Comparison of ENCODE assay signal across 13 cellular contexts in the genomic region with DNA sequence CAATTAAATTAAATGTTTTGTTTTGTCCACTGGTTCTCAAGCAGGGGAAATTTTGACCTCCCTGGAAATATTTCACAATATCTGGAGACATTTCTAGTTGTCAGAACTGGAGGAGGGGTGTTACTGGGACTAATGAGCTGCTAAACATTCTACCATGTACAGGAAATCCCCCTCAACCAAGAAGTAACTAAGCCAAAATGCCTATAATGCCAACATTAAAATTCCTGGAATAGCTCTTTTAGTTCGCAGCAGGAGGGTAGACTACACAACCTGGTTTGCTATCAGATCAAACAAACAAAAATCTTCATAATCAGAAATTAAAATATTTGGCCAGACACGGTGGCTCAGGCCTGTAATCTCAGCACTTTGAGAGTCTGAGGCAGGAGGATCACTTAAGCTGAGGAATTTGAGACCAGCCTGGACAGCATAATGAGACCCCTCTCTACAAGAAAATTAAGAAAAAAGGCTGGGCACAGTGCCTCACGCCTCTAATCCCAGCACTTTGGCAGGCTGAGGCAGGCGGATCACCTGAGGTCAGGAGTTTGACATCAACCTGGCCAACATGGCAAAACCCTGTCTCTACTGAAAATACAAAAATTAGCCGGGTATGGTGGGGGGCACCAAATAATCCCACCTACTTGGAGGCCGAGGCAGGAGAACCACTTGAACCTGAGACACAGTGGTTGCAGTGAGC. TPM values are rescaled to one million over a fixed set of nuclear protein-coding genes. Genes with fewer than 3 reads are reported as not detected.
DNase-seq lines count a peak whose midpoint lies in the region; ATAC-seq, FAIRE-seq and TF ChIP-seq lines count a peak whose summit lies in the region.
"Had no signal": no experiment of that assay in that cellular context is flagged by ENCODE, and none has a peak within 500 bp of the region (broad histone marks: within the 10 kb centered on the region; RNA-seq: fewer than 3 reads in every experiment).

No MANE protein-coding gene starts in this region.

- no peaks in the 10 kb centered on the region for H3K79me1 ChIP-seq in IMR-90 (ENCODE audit: low read depth in 1 of 2, low read length in 2 of 2)

- H3K4me1 ChIP-seq in IMR-90 (ENCODE audit: control insufficient read depth, insufficient read depth, low read length) (peaks cover 4% of the 10 kb centered on the region), K562 (replicated peaks in 1 of 2; ENCODE audit: control insufficient read depth in 2 of 2, insufficient read depth in 2 of 2, low read length in 2 of 2) (peaks cover 4 to 6% of the 10 kb centered on the region in 2 experiments; a peak in 2 of 5 replicates), upper lobe of left lung (peaks cover 2 to 12% (median 8%) of the 10 kb centered on the region in 4 donors), aorta (ENCODE audit: control insufficient read depth in 1 of 2, insufficient read depth in 2 of 2, low read length in 2 of 2) (no peaks in the 10 kb centered on the region)

- ATAC-seq in IMR-90 (ENCODE audit: low read depth) (peak; percentile 59), K562 (no peak), left lobe of liver (peak; percentile 61), upper lobe of left lung (ENCODE audit: low FRiP score in 2 of 2) (no peak), HG03378 (IDR thresholded peaks at IDR 0.05; ENCODE audit: unreplicated experiment) (no peak), aorta (ENCODE audit: low FRiP score) (no peak)
- ATAC-seq: activated CD8-positive, alpha-beta T cell treated with anti-CD3 and anti-CD28 coated beads for 36 hours had no signal

- H3K23ac ChIP-seq in IMR-90 (ENCODE audit: low read depth, low read length): no peak overlapping the region

- POLR2A ChIA-PET in IMR-90 (lab: Charles Lee; ENCODE audit: unreplicated experiment): no interaction called here
- POLR2A ChIA-PET in K562 (lab: Yijun Ruan, JAX): interaction anchor here (1.1 kb wide), 1 partner anchor 86 kb away, joined by 3 read pairs; no protein-coding TSS in a partner anchor

- TF ChIP-seq EP300 in K562 (IDR thresholded peaks at IDR 0.05; ENCODE audit: low read length) (no peak), upper lobe of left lung (IDR thresholded peaks at IDR 0.05) (peak in 1 of 4 donors; percentile 7)

- H3K4me3 ChIP-seq in IMR-90 (ENCODE audit: insufficient read depth, low read depth, low read length) (no peak overlapping the region), K562 (no peak overlapping the region), upper lobe of left lung (no peak overlapping the region), aorta (ENCODE audit: low read length in 2 of 2) (no peak overlapping the region)
- H3K4me3 ChIP-seq: GM23248 had no signal

- H3K9me1 ChIP-seq in IMR-90 (ENCODE audit: insufficient read depth, low read length): no peaks in the 10 kb centered on the region
- no peaks in the 10 kb centered on the region for H3K9me1 ChIP-seq in K562 (ENCODE audit: control insufficient read depth, insufficient read depth, low read length)

- no peaks in the 10 kb centered on the region for H3K27me3 ChIP-seq in IMR-90 (ENCODE audit: control insufficient read depth, insufficient read depth, low read length)
- no peaks in the 10 kb centered on the region for H3K27me3 ChIP-seq in K562 (ENCODE audit: control insufficient read depth in 2 of 2, insufficient read depth in 2 of 2, low read length in 2 of 2)
- H3K27me3 ChIP-seq in upper lobe of left lung: no peaks in the 10 kb centered on the region
- H3K27me3 ChIP-seq in aorta (ENCODE audit: control insufficient read depth in 1 of 2, insufficient read depth in 2 of 2, low read length in 1 of 2): no peaks in the 10 kb centered on the region

- H4K5ac ChIP-seq in IMR-90 (ENCODE audit: low read depth, low read length): no peak overlapping the region

- H3K14ac ChIP-seq in IMR-90 (replicated peaks; ENCODE audit: low read depth, low read length): 0 out of 2 replicates have a peak overlapping the region, but pooled peaks have one; percentile 2

- no peak overlapping the region for H2AK9ac ChIP-seq in IMR-90 (replicated peaks; ENCODE audit: low read depth, low read length, poor library complexity)

- H3K36me3 ChIP-seq in IMR-90 (ENCODE audit: control insufficient read depth, insufficient read depth, low read length) (no peaks in the 10 kb centered on the region), K562 (ENCODE audit: control insufficient read depth, insufficient read depth, low read length) (no peaks in the 10 kb centered on the region), upper lobe of left lung (no peaks in the 10 kb centered on the region), aorta (ENCODE audit: control insufficient read depth in 1 of 2, insufficient read depth in 2 of 2, low read length in 1 of 2) (no peaks in the 10 kb centered on the region)

- no peaks in the 10 kb centered on the region for H4K20me1 ChIP-seq in IMR-90 (ENCODE audit: insufficient read depth, low read length)
- no peaks in the 10 kb centered on the region for H4K20me1 ChIP-seq in K562 (replicated peaks; ENCODE audit: control insufficient read depth, insufficient read depth, low read length)

- intact Hi-C loops in IMR-90 (cut with micrococcal nuclease): no loop called here
- intact Hi-C loops in K562 (cut with micrococcal nuclease): no loop called here
- intact Hi-C loops in aorta (cut with DNase I): no loop called here

- CTCF ChIA-PET in IMR-90 (lab: Yijun Ruan, JAX): interaction anchor here (0.6 kb wide), 2 partner anchors 10 to 100 kb away, joined by 5 to 7 read pairs; no protein-coding TSS in a partner anchor
- CTCF ChIA-PET in K562 (lab: Yijun Ruan, JAX; ENCODE audit: low intra/inter-chr PET ratio): no interaction called here

- H3K27ac ChIP-seq in IMR-90 (ENCODE audit: insufficient read depth, low read length) (peak overlapping the region; percentile 54; the same call in 1 of the 2 replicates), K562 (ENCODE audit: extremely low read depth, low read depth, low read length) (no peak overlapping the region), upper lobe of left lung (peak overlapping the region; percentile 29 to 68 (median 48)), aorta (ENCODE audit: low read depth in 1 of 2, low read length in 2 of 2) (no peak overlapping the region)
- H3K27ac ChIP-seq: GM23248 had no signal

- H2BK20ac ChIP-seq in IMR-90 (ENCODE audit: low read depth, low read length): no peak overlapping the region

- TF ChIP-seq RAD21 in IMR-90 (IDR thresholded peaks at IDR 0.05; ENCODE audit: low read length) (no peak), K562 (CRISPR knock-in tag; conservative IDR thresholded peaks at IDR 0.05 in 1 of 2, IDR thresholded peaks at IDR 0.05 in 1 of 2) (no peak)

- TF ChIP-seq CTCF in IMR-90 (conservative IDR thresholded peaks at IDR 0.05; ENCODE audit: low read depth, low read length) (no peak), K562 (IDR thresholded peaks at IDR 0.05 in 2 of 3, conservative IDR thresholded peaks at IDR 0.05 in 1 of 3; ENCODE audit: insufficient read depth in 2 of 3, low read depth in 1 of 3, low read length in 3 of 3) (no peak), upper lobe of left lung (IDR thresholded peaks at IDR 0.05) (no peak)

- H2BK5ac ChIP-seq in IMR-90 (ENCODE audit: low read depth, low read length, poor library complexity, severe bottlenecking): peak overlapping the region; percentile 3

- H3K9me3 ChIP-seq in IMR-90 (ENCODE audit: control insufficient read depth, insufficient read depth, low read length) (no peaks in the 10 kb centered on the region), K562 (replicated peaks; ENCODE audit: control insufficient read depth, insufficient read depth, low read depth, low read length) (no peaks in the 10 kb centered on the region), upper lobe of left lung (no peaks in the 10 kb centered on the region), aorta (ENCODE audit: control insufficient read depth, low read length) (no peaks in the 10 kb centered on the region)

- peak overlapping the region in 1 of 2 experiments; percentile 44; a peak in 1 of 4 replicates for H4K8ac ChIP-seq in IMR-90 (ENCODE audit: low read depth in 2 of 2, low read length in 2 of 2)

- no peak overlapping the region for H2BK120ac ChIP-seq in IMR-90 (ENCODE audit: low read depth, low read length)

- H3K18ac ChIP-seq in IMR-90 (ENCODE audit: low read depth, low read length): no peak overlapping the region

- in situ Hi-C loops in IMR-90 (cut with MboI; ENCODE audit: low sequenced_read_pairs): no loop called here
- in situ Hi-C loops in K562 (cut with MboI): no loop called here

- H3K4me2 ChIP-seq in IMR-90 (ENCODE audit: low read depth, low read length) (no peak overlapping the region), K562 (ENCODE audit: insufficient read depth, low read length) (no peak overlapping the region)

- H2BK15ac ChIP-seq in IMR-90 (ENCODE audit: low read depth, low read length): no peak overlapping the region

- DNase-seq in IMR-90 (peak; percentile 60), K562 (ENCODE audit: extremely low read depth in 1 of 4, low spot score in 3 of 4) (no peak), left lobe of liver (ENCODE audit: low spot score) (no peak), upper lobe of left lung (no peak), aorta (no peak)
- DNase-seq in activated CD8-positive, alpha-beta memory T cell treated with anti-CD3 and anti-CD28 coated beads, Interleukin-2, amount 50 U/mL, for 48 hours: no peak
- DNase-seq: activated CD8-positive, alpha-beta T cell treated with anti-CD3 and anti-CD28 coated beads for 36 hours; GM23248; naive B cell; NCI-H510A had no signal

- WGBS in IMR-90 (ENCODE audit: extremely low coverage in 2 of 2, insufficient read length in 1 of 2), 2 experiments: no CpG with 5 or more reads among the region's 6 CpGs
- WGBS in K562 (ENCODE audit: insufficient coverage, low coverage, missing lambda C conversion rate): 55% methylated on average over 6 of the region's 6 CpGs
- WGBS in upper lobe of left lung, 2 donors: 54 to 60% methylated on average over 6 of the region's 6 CpGs
- WGBS in aorta, 2 donors: 46 to 57% methylated on average over 6 of the region's 6 CpGs

- no peak overlapping the region for H3K9ac ChIP-seq in IMR-90 (ENCODE audit: low read depth, low read length)
- no peak overlapping the region for H3K9ac ChIP-seq in K562 (ENCODE audit: insufficient read depth in 1 of 2, low read depth in 2 of 2, low read length in 2 of 2)
- H3K9ac ChIP-seq: GM23248 had no signal

- dilution Hi-C loops in IMR-90 (cut with HindIII; ENCODE audit: low sequenced_read_pairs, unreplicated experiment): no loop called here

- FAIRE-seq in K562 (lab: Jason Lieb, UNC): no peak
- FAIRE-seq: D721Med, islet of Langerhans had no signal

- BruUV-seq in IMR-90 (replicated peaks; lab: Mats Ljungman, UMichigan) (no TSS peak), K562 (replicated peaks; lab: Mats Ljungman, UMichigan) (no TSS peak)

- H4K91ac ChIP-seq in IMR-90 (ENCODE audit: insufficient read depth, low read depth, low read length): no peak overlapping the region

- H2AK5ac ChIP-seq in IMR-90 (ENCODE audit: low read depth, low read length): no peak overlapping the region

- H3K79me2 ChIP-seq in K562 (ENCODE audit: control insufficient read depth, insufficient read depth, low read length): no peaks in the 10 kb centered on the region

- no peak overlapping the region for H3K56ac ChIP-seq in IMR-90 (ENCODE audit: extremely low read depth, insufficient read depth, low read length)

- TF ChIP-seq POLR2A in IMR-90 (IDR thresholded peaks at IDR 0.05; ENCODE audit: low read depth, low read length) (no peak), K562 (conservative IDR thresholded peaks at IDR 0.05) (no peak), upper lobe of left lung (IDR thresholded peaks at IDR 0.05) (no peak)

- H3K4ac ChIP-seq in IMR-90 (ENCODE audit: low read depth, low read length): no peak overlapping the region; the same call in 1 of the 2 replicates

- H2AFZ ChIP-seq in IMR-90 (replicated peaks; ENCODE audit: low read length, poor library complexity) (no peak overlapping the region), K562 (ENCODE audit: low read depth, low read length) (no peak overlapping the region)
- H2AFZ ChIP-seq: GM23248 had no signal

RNA-seq across cellular contexts. Expression of gene SMARCA4, which starts 13.7 kb away (rescaled TPM):
- 41.4 and 53.3 TPM in 2 replicates for total RNA-seq in IMR-90 (2012; rRNA removed)
- 73.6 and 85.6 TPM in 2 replicates for polyA plus RNA-seq in IMR-90 (2012; rRNA removed)
- 54.5 and 62.3 TPM in 2 replicates for polyA plus RNA-seq in IMR-90 (2012; cell fraction: cytosol; rRNA removed)
- polyA plus RNA-seq in IMR-90 (2012; cell fraction: nucleus; rRNA removed; ENCODE audit: low replicate concordance): 111 and 135 TPM in 2 replicates
- 239 and 474 TPM in 2 replicates for total RNA-seq in K562 (2011; cell fraction: chromatin; rRNA removed; ENCODE audit: low replicate concordance)
- 201 and 202 TPM in 2 replicates for total RNA-seq in K562 (2011; cell fraction: nucleolus; rRNA removed)
- total RNA-seq in K562 (2011; cell fraction: nucleoplasm; rRNA removed): 194 and 219 TPM in 2 replicates
- total RNA-seq in K562 (2014; rRNA removed): 125 and 134 TPM in 2 replicates
- total RNA-seq in K562 (2014; rRNA removed; fragmentation: Illumina TruSeq; extraction: Trizol): 45.7 and 48.4 TPM in 2 replicates
- total RNA-seq in K562 (2015; rRNA removed; fragmentation: Illumina TruSeq; extraction: Trizol): 52.1 and 54.1 TPM in 2 replicates
- total RNA-seq in K562 (2021): 194 and 207 TPM in 2 replicates
- polyA plus RNA-seq in K562 (2011; rRNA removed): 40.7 and 69.1 TPM in 2 replicates
- polyA plus RNA-seq in K562 (2011; cell fraction: cytosol; rRNA removed): 50.9 and 53.3 TPM in 2 replicates
- 84.2 and 133 TPM in 2 replicates for polyA plus RNA-seq in K562 (2011; cell fraction: nucleus; rRNA removed)
- polyA plus RNA-seq in K562 (2012): 118 and 172 TPM in 2 replicates
- polyA plus RNA-seq in K562 (2014; fragmentation: Illumina TruSeq; extraction: Trizol): 98.6 and 118 TPM in 2 replicates
- polyA plus RNA-seq in K562 (2014; fragmentation: Nextera tagmentation; extraction: Ambion mirVana): 10 to 100 TPM; 19.3 to 24.8 TPM
- 68.9 and 84.5 TPM in 2 replicates for polyA plus RNA-seq in K562 (2014; rRNA removed)
- 91.0 and 105 TPM in 2 replicates for polyA minus RNA-seq in K562 (2011; rRNA and poly(A)+ RNA removed)
- 157 and 194 TPM in 2 replicates for polyA minus RNA-seq in K562 (2011; cell fraction: cytosol; rRNA and poly(A)+ RNA removed)
- polyA minus RNA-seq in K562 (2011; cell fraction: nucleus; rRNA and poly(A)+ RNA removed): 68.0 and 102 TPM in 2 replicates
- 29.6 TPM for total RNA-seq in left lobe of liver
- 100 to 1,000 TPM in 3 of 6 donors, 10 to 100 TPM in 3; 82.8 to 245 (median 108) TPM for total RNA-seq in upper lobe of left lung
- total RNA-seq in aorta: 10 to 100 TPM; 65.0 to 67.4 TPM
- 10 to 100 TPM; 17.8 to 61.8 TPM for polyA plus RNA-seq in aorta

RNA-seq across cellular contexts. Expression of gene TIMM29, which starts 18.5 kb away (rescaled TPM):
- 13.4 and 13.9 TPM in 2 replicates for total RNA-seq in IMR-90 (2012; rRNA removed)
- 9.3 and 10.8 TPM in 2 replicates for polyA plus RNA-seq in IMR-90 (2012; rRNA removed)
- 13.5 and 20.9 TPM in 2 replicates for polyA plus RNA-seq in IMR-90 (2012; cell fraction: cytosol; rRNA removed)
- 5.5 and 16.3 TPM in 2 replicates for polyA plus RNA-seq in IMR-90 (2012; cell fraction: nucleus; rRNA removed; ENCODE audit: low replicate concordance)
- total RNA-seq in K562 (2011; cell fraction: chromatin; rRNA removed; ENCODE audit: low replicate concordance): 9.9 and 25.8 TPM in 2 replicates
- total RNA-seq in K562 (2011; cell fraction: nucleolus; rRNA removed): 30.1 and 31.0 TPM in 2 replicates
- 14.4 and 15.4 TPM in 2 replicates for total RNA-seq in K562 (2011; cell fraction: nucleoplasm; rRNA removed)
- total RNA-seq in K562 (2014; rRNA removed): 29.4 and 32.7 TPM in 2 replicates
- total RNA-seq in K562 (2014; rRNA removed; fragmentation: Illumina TruSeq; extraction: Trizol): 18.5 and 19.9 TPM in 2 replicates
- 20.2 and 20.7 TPM in 2 replicates for total RNA-seq in K562 (2015; rRNA removed; fragmentation: Illumina TruSeq; extraction: Trizol)
- total RNA-seq in K562 (2021): 23.8 and 24.7 TPM in 2 replicates
- 11.0 and 13.2 TPM in 2 replicates for polyA plus RNA-seq in K562 (2011; rRNA removed)
- 10.3 and 20.8 TPM in 2 replicates for polyA plus RNA-seq in K562 (2011; cell fraction: cytosol; rRNA removed)
- polyA plus RNA-seq in K562 (2011; cell fraction: nucleus; rRNA removed): 7.8 and 11.2 TPM in 2 replicates
- polyA plus RNA-seq in K562 (2012): 17.4 and 20.2 TPM in 2 replicates
- 13.8 and 13.9 TPM in 2 replicates for polyA plus RNA-seq in K562 (2014; fragmentation: Illumina TruSeq; extraction: Trizol)
- polyA plus RNA-seq in K562 (2014; fragmentation: Nextera tagmentation; extraction: Ambion mirVana): 1 to 10 TPM; 2.4 to 3.2 TPM
- 16.3 and 17.5 TPM in 2 replicates for polyA plus RNA-seq in K562 (2014; rRNA removed)
- 2.6 and 2.9 TPM in 2 replicates for polyA minus RNA-seq in K562 (2011; rRNA and poly(A)+ RNA removed)
- 4.8 and 6.6 TPM in 2 replicates for polyA minus RNA-seq in K562 (2011; cell fraction: cytosol; rRNA and poly(A)+ RNA removed)
- polyA minus RNA-seq in K562 (2011; cell fraction: nucleus; rRNA and poly(A)+ RNA removed): 5.7 and 7.8 TPM in 2 replicates
- 17.2 TPM for total RNA-seq in left lobe of liver
- total RNA-seq in upper lobe of left lung: 10 to 100 TPM; 20.2 to 46.1 (median 32.7) TPM
- 10 to 100 TPM; 13.7 to 15.7 TPM for total RNA-seq in aorta
- polyA plus RNA-seq in aorta: 10 to 100 TPM; 15.2 to 16.0 TPM

RNA-seq across cellular contexts. Expression of gene YIPF2, which starts 18.7 kb away (rescaled TPM):
- total RNA-seq in IMR-90 (2012; rRNA removed): 53.6 and 61.5 TPM in 2 replicates
- polyA plus RNA-seq in IMR-90 (2012; rRNA removed): 78.0 and 110 TPM in 2 replicates
- polyA plus RNA-seq in IMR-90 (2012; cell fraction: cytosol; rRNA removed): 74.0 and 129 TPM in 2 replicates
- 108 and 239 TPM in 2 replicates for polyA plus RNA-seq in IMR-90 (2012; cell fraction: nucleus; rRNA removed; ENCODE audit: low replicate concordance)
- 41.8 and 150 TPM in 2 replicates for total RNA-seq in K562 (2011; cell fraction: chromatin; rRNA removed; ENCODE audit: low replicate concordance)
- 200 and 225 TPM in 2 replicates for total RNA-seq in K562 (2011; cell fraction: nucleolus; rRNA removed)
- 96.4 and 107 TPM in 2 replicates for total RNA-seq in K562 (2011; cell fraction: nucleoplasm; rRNA removed)
- total RNA-seq in K562 (2014; rRNA removed): 65.2 and 80.4 TPM in 2 replicates
- 10.3 and 12.1 TPM in 2 replicates for total RNA-seq in K562 (2014; rRNA removed; fragmentation: Illumina TruSeq; extraction: Trizol)
- 31.6 and 32.5 TPM in 2 replicates for total RNA-seq in K562 (2015; rRNA removed; fragmentation: Illumina TruSeq; extraction: Trizol)
- 51.6 and 56.3 TPM in 2 replicates for total RNA-seq in K562 (2021)
- 40.5 and 69.1 TPM in 2 replicates for polyA plus RNA-seq in K562 (2011; rRNA removed)
- polyA plus RNA-seq in K562 (2011; cell fraction: cytosol; rRNA removed): 114 and 210 TPM in 2 replicates
- polyA plus RNA-seq in K562 (2011; cell fraction: nucleus; rRNA removed): 175 and 177 TPM in 2 replicates
- 41.2 and 77.2 TPM in 2 replicates for polyA plus RNA-seq in K562 (2012)
- 20.4 and 44.1 TPM in 2 replicates for polyA plus RNA-seq in K562 (2014; fragmentation: Illumina TruSeq; extraction: Trizol)
- 1 to 10 TPM; 1.3 to 2.2 TPM for polyA plus RNA-seq in K562 (2014; fragmentation: Nextera tagmentation; extraction: Ambion mirVana)
- 64.3 and 74.2 TPM in 2 replicates for polyA plus RNA-seq in K562 (2014; rRNA removed)
- 15.6 and 19.6 TPM in 2 replicates for polyA minus RNA-seq in K562 (2011; rRNA and poly(A)+ RNA removed)
- 56.2 and 63.8 TPM in 2 replicates for polyA minus RNA-seq in K562 (2011; cell fraction: cytosol; rRNA and poly(A)+ RNA removed)
- polyA minus RNA-seq in K562 (2011; cell fraction: nucleus; rRNA and poly(A)+ RNA removed): 26.0 and 30.7 TPM in 2 replicates
- 27.9 TPM for total RNA-seq in left lobe of liver
- total RNA-seq in upper lobe of left lung: 10 to 100 TPM; 18.9 to 56.6 (median 49.5) TPM
- 10 to 100 TPM; 36.5 to 41.8 TPM for total RNA-seq in aorta
- polyA plus RNA-seq in aorta: 10 to 100 TPM; 30.1 to 41.1 TPM

Comparison
In these comparisons a context has a peak if more than half of its experiments do, and no peak if none do; other contexts are left out.
1. ATAC-seq: peak in IMR-90 (single experiment) and left lobe of liver (single experiment); none in K562 (single experiment), upper lobe of left lung (0 of 2), HG03378 (single experiment) and aorta (single experiment).
2. H3K27ac ChIP-seq: peak in IMR-90 (single experiment) and upper lobe of left lung (4 of 4); none in K562 (single experiment) and aorta (0 of 2).